Comparison of ENCODE assay signal across 9 cellular contexts in genomic region chr11:18721576-18722292, GRCh38. TPM values are rescaled to one million over a fixed set of nuclear protein-coding genes. Genes with fewer than 3 reads are reported as not detected.
DNase-seq lines count a peak whose midpoint lies in the region; ATAC-seq and TF ChIP-seq lines count a peak whose summit lies in the region.
"Had no signal": no experiment of that assay in that cellular context is flagged by ENCODE, and none has a peak within 500 bp of the region (broad histone marks: within the 10 kb centered on the region; RNA-seq: fewer than 3 reads in every experiment).

No MANE protein-coding gene starts in this region.

- POLR2A ChIA-PET in AG04450 (lab: Yijun Ruan, JAX) = no interaction called here

- H3K27ac Mint-ChIP-seq in naive B cell = peak overlapping the region in 5 of 6 donors; percentile 44 to 78 (median 60)

- in situ Hi-C loops in GM13977 (cut with MboI; ENCODE audit: low pct_unique_long_range_greater_than_20kb, low sequenced_read_pairs, unreplicated experiment) = no loop called here

- ATAC-seq in HG02884 (IDR thresholded peaks at IDR 0.05; ENCODE audit: unreplicated experiment) (peak; percentile 72), naive B cell (ENCODE audit: low read depth in 2 of 2) (peak; percentile 71 to 77), upper lobe of right lung (peak; percentile 83)

- no peaks in the 10 kb centered on the region for H3K36me3 ChIP-seq in upper lobe of right lung

- H3K4me3 ChIP-seq in AG04450 (ENCODE audit: low read depth, low read length) (peak overlapping the region; percentile 65), epithelial cell of proximal tubule (ENCODE audit: low read depth, low read length) (peak overlapping the region; percentile 58), upper lobe of right lung (peak overlapping the region; percentile 61)

- no peaks in the 10 kb centered on the region for H3K36me3 Mint-ChIP-seq in naive B cell

- CTCF ChIA-PET in AG04450 (lab: Charles Lee) = interaction anchor here (0.6 to 4.1 kb wide), 30 partner anchors 9 to 250 kb away, joined by 3 to 51 read pairs (median 5); partner anchors contain the start of gene TMEM86A

- no peak for DNase-seq in AG04450 (ENCODE audit: low read depth, low spot score)
- DNase-seq in GM13977 (ENCODE audit: low spot score) = peak; percentile 71
- peak; percentile 30 for DNase-seq in NCI-H510A (lab: John Stamatoyannopoulos, UW)
- peak; percentile 52 for DNase-seq in activated CD8-positive, alpha-beta memory T cell treated with anti-CD3 and anti-CD28 coated beads, Interleukin-2, amount 50 U/mL, for 4 hours
- DNase-seq in epithelial cell of proximal tubule (ENCODE audit: low read depth) = no peak
- peak; percentile 45 for DNase-seq in naive B cell
- no peak for DNase-seq in upper lobe of right lung

- H3K27me3 Mint-ChIP-seq in naive B cell = peaks cover 3 to 8% (median 4%) of the 10 kb centered on the region in 3 donors

- peak overlapping the region; percentile 77 to 99 (median 94) for H3K4me3 Mint-ChIP-seq in naive B cell

- H3K27ac ChIP-seq in AG04450 (ENCODE audit: low read depth, low read length) (no peak overlapping the region), upper lobe of right lung (peak overlapping the region; percentile 47)

- H3K4me1 Mint-ChIP-seq in naive B cell = peaks cover 13 to 14% (median 13%) of the 10 kb centered on the region in 3 donors

- peaks cover 13% of the 10 kb centered on the region for H3K4me1 ChIP-seq in upper lobe of right lung

- intact Hi-C loops in upper lobe of right lung (cut with DNase I) = no loop called here

- TF ChIP-seq CTCF in AG04450 (IDR thresholded peaks at IDR 0.05; ENCODE audit: low read depth, low read length) (peak; percentile 83), GM13977 (IDR thresholded peaks at IDR 0.05; ENCODE audit: extremely low read depth, insufficient read depth, missing control alignments) (peak; percentile 74), epithelial cell of proximal tubule (conservative IDR thresholded peaks at IDR 0.05; ENCODE audit: low read depth, low read length) (peak; percentile 80), upper lobe of right lung (IDR thresholded peaks at IDR 0.05) (peak; percentile 84)

- peaks cover 6% of the 10 kb centered on the region for H3K27me3 ChIP-seq in AG04450 (ENCODE audit: control insufficient read depth, insufficient read depth, low read length)
- no peaks in the 10 kb centered on the region for H3K27me3 ChIP-seq in upper lobe of right lung

- H3K9me3 Mint-ChIP-seq in naive B cell = peaks cover 0 to 1% (median 0%) of the 10 kb centered on the region in 7 donors

- H3K9me3 ChIP-seq in AG04450 (ENCODE audit: control insufficient read depth, insufficient read depth, low read length) = no peaks in the 10 kb centered on the region; the same call in 1 of the 2 replicates
- no peaks in the 10 kb centered on the region for H3K9me3 ChIP-seq in upper lobe of right lung

RNA-seq across cellular contexts. Expression of gene IGSF22, which starts 4.3 kb away (rescaled TPM):
- not detected in 2 replicates for polyA plus RNA-seq in AG04450 (2011; rRNA removed)
- polyA minus RNA-seq in AG04450 (2011; rRNA and poly(A)+ RNA removed) = not detected in 2 replicates
- 0.06 and 0.14 TPM in 2 replicates for total RNA-seq in epithelial cell of proximal tubule
- polyA plus RNA-seq in naive B cell (ENCODE audit: low read depth in 6 of 6) = 1 to 10 TPM; 1.8 to 3.9 (median 2.9) TPM
- total RNA-seq in upper lobe of right lung = 1.2 TPM
- total RNA-seq: LHCN-M2 had no signal

RNA-seq across cellular contexts. Expression of gene TMEM86A, which starts 23.2 kb away (rescaled TPM):
- 0.36 and 0.47 TPM in 2 replicates for polyA plus RNA-seq in AG04450 (2011; rRNA removed)
- polyA minus RNA-seq in AG04450 (2011; rRNA and poly(A)+ RNA removed) = 0.92 and 2.3 TPM in 2 replicates
- 0.92 and 2.0 TPM in 2 replicates for total RNA-seq in epithelial cell of proximal tubule
- 1 to 10 TPM in 1 of 6 donors, under 1 TPM in 4, not detected in 1; 0.45 to 1.1 (median 0.81) TPM for polyA plus RNA-seq in naive B cell (ENCODE audit: low read depth in 6 of 6)
- 6.3 TPM for total RNA-seq in upper lobe of right lung

Comparison
In these comparisons a context has a peak if more than half of its experiments do, and no peak if none do; other contexts are left out.
1. DNase-seq: peak in GM13977 (single experiment), NCI-H510A (single experiment), activated CD8-positive, alpha-beta memory T cell treated with anti-CD3 and anti-CD28 coated beads, Interleukin-2, amount 50 U/mL, for 4 hours (single experiment) and naive B cell (single experiment); none in AG04450 (single experiment), epithelial cell of proximal tubule (single experiment) and upper lobe of right lung (single experiment).
2. Peak in every context shown above with its lines, with median percentiles within 50 percentile points of each other: H3K4me3 ChIP-seq, CTCF ChIP-seq and ATAC-seq.